ENCODE assay signal across 10 cellular contexts in genomic region chr5:72673180-72673579, GRCh38.
"Had no signal": no experiment of that assay in that cellular context is flagged by ENCODE, and none has a peak within 500 bp of the region (broad histone marks: within the 10 kb centered on the region; RNA-seq: fewer than 3 reads in every experiment).

No MANE protein-coding gene starts in this region.

- H3K4me2 ChIP-seq: GM23338 had no signal

- H3K4me3 ChIP-seq: GM23338, K562 had no signal

- ATAC-seq: GM23338, K562 had no signal

- FAIRE-seq: H1, H54, HTR-8/SVneo, K562 had no signal

- DNase-seq: H9, HCEC 1CT, HFFc6, IMR-90, KG1 had no signal

- H2AFZ ChIP-seq: GM23338 had no signal
